In genomic region chr19:378706-379105, GRCh38 we compare ENCODE assay signal across 14 cellular contexts. TPM values are rescaled to one million over a fixed set of nuclear protein-coding genes. Genes with fewer than 3 reads are reported as not detected.
DNase-seq lines count a peak whose midpoint lies in the region; ATAC-seq and TF ChIP-seq lines count a peak whose summit lies in the region.
"Had no signal": no experiment of that assay in that cellular context is flagged by ENCODE, and none has a peak within 500 bp of the region (broad histone marks: within the 10 kb centered on the region; RNA-seq: fewer than 3 reads in every experiment).

No MANE protein-coding gene starts in this region.

- H3K27me3 Mint-ChIP-seq in activated naive CD8-positive, alpha-beta T cell treated with anti-CD3 and anti-CD28 coated beads for 36 hours = peaks cover 49% of the 10 kb centered on the region

- ATAC-seq in HG03139 (IDR thresholded peaks at IDR 0.05; ENCODE audit: unreplicated experiment) = no peak
- no peak for ATAC-seq in SK-N-SH treated with all-trans-retinoic acid at 6 μM for 48 hours
- ATAC-seq in GM21526 (IDR thresholded peaks at IDR 0.05; ENCODE audit: low FRiP score, unreplicated experiment) = no peak
- ATAC-seq: CD8-positive, alpha-beta T cell had no signal

- no peaks in the 10 kb centered on the region for H4K20me1 ChIP-seq in BLaER1

- DNase-seq in Peyer's patch (peak in 2 of 3 donors; percentile 4 to 12), coronary artery (ENCODE audit: low spot score) (peak; percentile 63), posterior vena cava (ENCODE audit: low spot score) (peak; percentile 36)
- DNase-seq in activated naive CD8-positive, alpha-beta T cell treated with anti-CD3 and anti-CD28 coated beads for 36 hours = no peak
- DNase-seq: BE2C; CD8-positive, alpha-beta T cell; COR-L47; DND-41; GF-D8 had no signal

- H3K4me3 Mint-ChIP-seq in activated naive CD8-positive, alpha-beta T cell treated with anti-CD3 and anti-CD28 coated beads for 36 hours = no peak overlapping the region
- H3K4me3 Mint-ChIP-seq: CD14-positive monocyte; CD8-positive, alpha-beta T cell had no signal

- no peaks in the 10 kb centered on the region for H3K27me3 ChIP-seq in BLaER1
- no peaks in the 10 kb centered on the region for H3K27me3 ChIP-seq in Peyer's patch

- no peak overlapping the region for H3K27ac Mint-ChIP-seq in activated naive CD8-positive, alpha-beta T cell treated with anti-CD3 and anti-CD28 coated beads for 36 hours
- H3K27ac Mint-ChIP-seq: CD8-positive, alpha-beta T cell had no signal

- H3K4me1 ChIP-seq in BLaER1 (peaks cover 10% of the 10 kb centered on the region), Peyer's patch (no peaks in the 10 kb centered on the region)
- H3K4me1 ChIP-seq: BE2C had no signal

- H3K36me3 Mint-ChIP-seq in activated naive CD8-positive, alpha-beta T cell treated with anti-CD3 and anti-CD28 coated beads for 36 hours = peaks cover 6% of the 10 kb centered on the region
- H3K36me3 Mint-ChIP-seq: CD14-positive monocyte; CD8-positive, alpha-beta T cell had no signal

- H3K27ac ChIP-seq in BLaER1 = no peak overlapping the region
- no peak overlapping the region for H3K27ac ChIP-seq in Peyer's patch
- no peak overlapping the region for H3K27ac ChIP-seq in coronary artery

- H3K4me3 ChIP-seq in BLaER1 (0 out of 2 replicates have a peak overlapping the region, but pooled peaks have one; percentile 28), Peyer's patch (no peak overlapping the region), coronary artery (no peak overlapping the region)

- TF ChIP-seq POLR2A in Peyer's patch (IDR thresholded peaks at IDR 0.05) = no peak

- intact Hi-C loops in posterior vena cava (cut with DNase I) = no loop called here

- H3K9me3 ChIP-seq in BLaER1 (peaks cover 55% of the 10 kb centered on the region), Peyer's patch (no peaks in the 10 kb centered on the region)
- H3K9me3 ChIP-seq: BE2C had no signal

- TF ChIP-seq CTCF in Peyer's patch (IDR thresholded peaks at IDR 0.05) (no peak), coronary artery (IDR thresholded peaks at IDR 0.05) (no peak)

- no peak overlapping the region for H3K9ac ChIP-seq in BLaER1

- H3K4me2 ChIP-seq in BLaER1 = no peak overlapping the region

- H3K36me3 ChIP-seq in BLaER1 = no peaks in the 10 kb centered on the region
- H3K36me3 ChIP-seq in Peyer's patch = no peaks in the 10 kb centered on the region
- H3K36me3 ChIP-seq: BE2C had no signal

- peaks cover 11% of the 10 kb centered on the region for H3K4me1 Mint-ChIP-seq in activated naive CD8-positive, alpha-beta T cell treated with anti-CD3 and anti-CD28 coated beads for 36 hours
- H3K4me1 Mint-ChIP-seq: CD14-positive monocyte had no signal

- H3K9me3 Mint-ChIP-seq in activated naive CD8-positive, alpha-beta T cell treated with anti-CD3 and anti-CD28 coated beads for 36 hours = peaks cover 4% of the 10 kb centered on the region
- H3K9me3 Mint-ChIP-seq: CD8-positive, alpha-beta T cell had no signal

TF ChIP-seq in SK-N-SH treated with all-trans-retinoic acid at 6 μM for 48 hours, 23 proteins besides CTCF, POLR2A, EP300 and RAD21:
- TF ChIP-seq ZNF70 (CRISPR knock-in tag; IDR thresholded peaks at IDR 0.05) (no peak), RARB (CRISPR knock-in tag; IDR thresholded peaks at IDR 0.05) (no peak), ZC3H10 (CRISPR knock-in tag; IDR thresholded peaks at IDR 0.05) (no peak), ESRRG (CRISPR knock-in tag; IDR thresholded peaks at IDR 0.05) (no peak), SNAI2 (CRISPR knock-in tag; IDR thresholded peaks at IDR 0.05) (no peak), PPARA (CRISPR knock-in tag; IDR thresholded peaks at IDR 0.05; ENCODE audit: borderline replicate concordance) (no peak), ZNF565 (CRISPR knock-in tag; conservative IDR thresholded peaks at IDR 0.05; ENCODE audit: low read depth) (no peak), TCF4 (CRISPR knock-in tag; IDR thresholded peaks at IDR 0.05; ENCODE audit: borderline replicate concordance) (no peak), CREB5 (CRISPR knock-in tag; IDR thresholded peaks at IDR 0.05; ENCODE audit: low read depth) (no peak), ZNF8 (CRISPR knock-in tag; IDR thresholded peaks at IDR 0.05) (no peak), TOX (CRISPR knock-in tag; IDR thresholded peaks at IDR 0.05; ENCODE audit: borderline replicate concordance) (no peak), ISL1 (CRISPR knock-in tag; IDR thresholded peaks at IDR 0.05) (no peak), CSDC2 (CRISPR knock-in tag; IDR thresholded peaks at IDR 0.05) (no peak), OSR1 (CRISPR knock-in tag; IDR thresholded peaks at IDR 0.05) (no peak), PATZ1 (CRISPR knock-in tag; IDR thresholded peaks at IDR 0.05; ENCODE audit: borderline replicate concordance) (no peak), TSHZ2 (CRISPR knock-in tag; IDR thresholded peaks at IDR 0.05) (no peak), ZFP30 (CRISPR knock-in tag; IDR thresholded peaks at IDR 0.05) (no peak)
TF ChIP-seq in SK-N-SH treated with all-trans-retinoic acid at 6 μM for 48 hours: peak in this region for 0.

RNA-seq across cellular contexts. Expression of gene C2CD4C, which starts 30.2 kb away (rescaled TPM):
- total RNA-seq in Peyer's patch = under 1 TPM in 2 of 4 donors, not detected in 2; 0.47 to 0.80 TPM
- 1 to 10 TPM; 1.1 to 2.9 TPM for total RNA-seq in posterior vena cava
- total RNA-seq in activated naive CD8-positive, alpha-beta T cell treated with anti-CD3 and anti-CD28 coated beads for 36 hours = under 1 TPM; 0.12 to 0.19 TPM
- total RNA-seq: CD8-positive, alpha-beta T cell had no signal

RNA-seq across cellular contexts. Expression of gene MIER2, which starts 34.1 kb away (rescaled TPM):
- total RNA-seq in Peyer's patch (10 to 100 TPM in 3 of 4 donors, 1 to 10 TPM in 1; 6.0 to 27.3 (median 20.9) TPM), posterior vena cava (10 to 100 TPM; 18.8 to 25.3 TPM)
- total RNA-seq in activated naive CD8-positive, alpha-beta T cell treated with anti-CD3 and anti-CD28 coated beads for 36 hours = 10 to 100 TPM; 17.2 to 18.6 TPM
